Comparison of ENCODE assay signal across 1 cellular context in the genomic region with DNA sequence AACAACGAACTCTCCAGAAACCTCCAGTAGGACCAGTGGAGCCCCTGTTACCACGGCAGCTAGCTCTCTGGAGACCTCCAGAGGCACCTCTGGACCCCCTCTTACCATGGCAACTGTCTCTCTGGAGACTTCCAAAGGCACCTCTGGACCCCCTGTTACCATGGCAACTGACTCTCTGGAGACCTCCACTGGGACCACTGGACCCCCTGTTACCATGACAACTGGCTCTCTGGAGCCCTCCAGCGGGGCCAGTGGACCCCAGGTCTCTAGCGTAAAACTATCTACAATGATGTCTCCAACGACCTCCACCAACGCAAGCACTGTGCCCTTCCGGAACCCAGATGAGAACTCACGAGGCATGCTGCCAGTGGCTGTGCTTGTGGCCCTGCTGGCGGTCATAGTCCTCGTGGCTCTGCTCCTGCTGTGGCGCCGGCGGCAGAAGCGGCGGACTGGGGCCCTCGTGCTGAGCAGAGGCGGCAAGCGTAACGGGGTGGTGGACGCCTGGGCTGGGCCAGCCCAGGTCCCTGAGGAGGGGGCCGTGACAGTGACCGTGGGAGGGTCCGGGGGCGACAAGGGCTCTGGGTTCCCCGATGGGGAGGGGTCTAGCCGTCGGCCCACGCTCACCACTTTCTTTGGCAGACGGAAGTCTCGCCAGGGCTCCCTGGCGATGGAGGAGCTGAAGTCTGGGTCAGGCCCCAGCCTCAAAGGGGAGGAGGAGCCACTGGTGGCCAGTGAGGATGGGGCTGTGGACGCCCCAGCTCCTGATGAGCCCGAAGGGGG.
A peak's percentile ranks its signal among the peaks of the same experiment; 100 is the strongest.
TF ChIP-seq lines count a peak whose summit lies in the region.

No MANE protein-coding gene starts in this region.

TF ChIP-seq in K562, 482 proteins besides CTCF, POLR2A, EP300 and RAD21 (continued from another document and continues in another):
- TF ChIP-seq NFIC (IDR thresholded peaks at IDR 0.05) (no peak), NR4A1 (CRISPR knock-in tag; IDR thresholded peaks at IDR 0.05) (no peak), NR4A1 (tag; IDR thresholded peaks at IDR 0.05) (no peak), YY1 (IDR thresholded peaks at IDR 0.05; ENCODE audit: borderline replicate concordance in 1 of 3, control insufficient read depth in 1 of 3, extremely low read depth in 1 of 3, insufficient read depth in 3 of 3, insufficient read length in 1 of 3, insufficient replicate concordance in 2 of 3, low read depth in 1 of 3, low read length in 2 of 3) (peak in 1 of 3 experiments; percentile 27), TCF7 (IDR thresholded peaks at IDR 0.05; ENCODE audit: borderline replicate concordance) (no peak), RB1 (IDR thresholded peaks at IDR 0.05; ENCODE audit: low read depth) (peak; percentile 42; the same call in 1 of the 2 replicates), FIP1L1 (IDR thresholded peaks at IDR 0.05; ENCODE audit: low read depth, low read length, poor library complexity, severe bottlenecking) (peak; percentile 54), HEY1 (CRISPR knock-in tag; IDR thresholded peaks at IDR 0.05; ENCODE audit: borderline replicate concordance) (no peak), BHLHE40 (IDR thresholded peaks at IDR 0.05; ENCODE audit: low read length) (0 out of 2 replicates have a peak, but pooled peaks have one; percentile 6), RCOR1 (IDR thresholded peaks at IDR 0.05; ENCODE audit: borderline replicate concordance in 1 of 2, low read depth in 2 of 2, low read length in 2 of 2) (peak in 1 of 2 experiments; percentile 70; a peak in 1 of 4 replicates), RFX1 (IDR thresholded peaks at IDR 0.05) (peak; percentile 100), ZBTB12 (CRISPR knock-in tag; IDR thresholded peaks at IDR 0.05) (no peak), KDM5B (IDR thresholded peaks at IDR 0.05; ENCODE audit: insufficient replicate concordance, low read depth, low read length) (peak; percentile 14), HDAC1 (IDR thresholded peaks at IDR 0.05) (peak in 1 of 2 experiments; percentile 51; a peak in 1 of 4 replicates), NKRF (IDR thresholded peaks at IDR 0.05; ENCODE audit: borderline replicate concordance) (peak; percentile 76; the same call in 1 of the 2 replicates), ZBTB7A (IDR thresholded peaks at IDR 0.05; ENCODE audit: borderline replicate concordance, control insufficient read depth, low read depth, low read length) (peak; percentile 96), ZNF551 (CRISPR knock-in tag; IDR thresholded peaks at IDR 0.05) (no peak), HMGN3 (IDR thresholded peaks at IDR 0.05; ENCODE audit: borderline replicate concordance, extremely low read depth, insufficient read length, low read depth, low read length) (peak; percentile 18), DMBX1 (CRISPR knock-in tag; IDR thresholded peaks at IDR 0.05; ENCODE audit: borderline replicate concordance) (peak; percentile 20; the same call in 1 of the 2 replicates)
- TF ChIP-seq, protein P1, sequence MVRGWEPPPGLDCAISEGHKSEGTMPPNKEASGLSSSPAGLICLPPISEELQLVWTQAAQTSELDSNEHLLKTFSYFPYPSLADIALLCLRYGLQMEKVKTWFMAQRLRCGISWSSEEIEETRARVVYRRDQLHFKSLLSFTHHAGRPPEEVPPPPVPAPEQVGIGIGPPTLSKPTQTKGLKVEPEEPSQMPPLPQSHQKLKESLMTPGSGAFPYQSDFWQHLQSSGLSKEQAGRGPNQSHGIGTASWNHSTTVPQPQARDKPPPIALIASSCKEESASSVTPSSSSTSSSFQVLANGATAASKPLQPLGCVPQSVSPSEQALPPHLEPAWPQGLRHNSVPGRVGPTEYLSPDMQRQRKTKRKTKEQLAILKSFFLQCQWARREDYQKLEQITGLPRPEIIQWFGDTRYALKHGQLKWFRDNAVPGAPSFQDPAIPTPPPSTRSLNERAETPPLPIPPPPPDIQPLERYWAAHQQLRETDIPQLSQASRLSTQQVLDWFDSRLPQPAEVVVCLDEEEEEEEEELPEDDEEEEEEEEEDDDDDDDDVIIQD (CRISPR knock-in tag; IDR thresholded peaks at IDR 0.05): no peak
- TF ChIP-seq, protein P2, sequence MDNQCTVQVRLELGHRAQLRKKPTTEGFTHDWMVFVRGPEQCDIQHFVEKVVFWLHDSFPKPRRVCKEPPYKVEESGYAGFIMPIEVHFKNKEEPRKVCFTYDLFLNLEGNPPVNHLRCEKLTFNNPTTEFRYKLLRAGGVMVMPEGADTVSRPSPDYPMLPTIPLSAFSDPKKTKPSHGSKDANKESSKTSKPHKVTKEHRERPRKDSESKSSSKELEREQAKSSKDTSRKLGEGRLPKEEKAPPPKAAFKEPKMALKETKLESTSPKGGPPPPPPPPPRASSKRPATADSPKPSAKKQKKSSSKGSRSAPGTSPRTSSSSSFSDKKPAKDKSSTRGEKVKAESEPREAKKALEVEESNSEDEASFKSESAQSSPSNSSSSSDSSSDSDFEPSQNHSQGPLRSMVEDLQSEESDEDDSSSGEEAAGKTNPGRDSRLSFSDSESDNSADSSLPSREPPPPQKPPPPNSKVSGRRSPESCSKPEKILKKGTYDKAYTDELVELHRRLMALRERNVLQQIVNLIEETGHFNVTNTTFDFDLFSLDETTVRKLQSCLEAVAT (IDR thresholded peaks at IDR 0.05): no peak
- TF ChIP-seq, protein P3, sequence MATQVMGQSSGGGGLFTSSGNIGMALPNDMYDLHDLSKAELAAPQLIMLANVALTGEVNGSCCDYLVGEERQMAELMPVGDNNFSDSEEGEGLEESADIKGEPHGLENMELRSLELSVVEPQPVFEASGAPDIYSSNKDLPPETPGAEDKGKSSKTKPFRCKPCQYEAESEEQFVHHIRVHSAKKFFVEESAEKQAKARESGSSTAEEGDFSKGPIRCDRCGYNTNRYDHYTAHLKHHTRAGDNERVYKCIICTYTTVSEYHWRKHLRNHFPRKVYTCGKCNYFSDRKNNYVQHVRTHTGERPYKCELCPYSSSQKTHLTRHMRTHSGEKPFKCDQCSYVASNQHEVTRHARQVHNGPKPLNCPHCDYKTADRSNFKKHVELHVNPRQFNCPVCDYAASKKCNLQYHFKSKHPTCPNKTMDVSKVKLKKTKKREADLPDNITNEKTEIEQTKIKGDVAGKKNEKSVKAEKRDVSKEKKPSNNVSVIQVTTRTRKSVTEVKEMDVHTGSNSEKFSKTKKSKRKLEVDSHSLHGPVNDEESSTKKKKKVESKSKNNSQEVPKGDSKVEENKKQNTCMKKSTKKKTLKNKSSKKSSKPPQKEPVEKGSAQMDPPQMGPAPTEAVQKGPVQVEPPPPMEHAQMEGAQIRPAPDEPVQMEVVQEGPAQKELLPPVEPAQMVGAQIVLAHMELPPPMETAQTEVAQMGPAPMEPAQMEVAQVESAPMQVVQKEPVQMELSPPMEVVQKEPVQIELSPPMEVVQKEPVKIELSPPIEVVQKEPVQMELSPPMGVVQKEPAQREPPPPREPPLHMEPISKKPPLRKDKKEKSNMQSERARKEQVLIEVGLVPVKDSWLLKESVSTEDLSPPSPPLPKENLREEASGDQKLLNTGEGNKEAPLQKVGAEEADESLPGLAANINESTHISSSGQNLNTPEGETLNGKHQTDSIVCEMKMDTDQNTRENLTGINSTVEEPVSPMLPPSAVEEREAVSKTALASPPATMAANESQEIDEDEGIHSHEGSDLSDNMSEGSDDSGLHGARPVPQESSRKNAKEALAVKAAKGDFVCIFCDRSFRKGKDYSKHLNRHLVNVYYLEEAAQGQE (CRISPR knock-in tag; IDR thresholded peaks at IDR 0.05; ENCODE audit: low read depth): peak; percentile 20; the same call in 1 of the 2 replicates
- TF ChIP-seq, protein P4, sequence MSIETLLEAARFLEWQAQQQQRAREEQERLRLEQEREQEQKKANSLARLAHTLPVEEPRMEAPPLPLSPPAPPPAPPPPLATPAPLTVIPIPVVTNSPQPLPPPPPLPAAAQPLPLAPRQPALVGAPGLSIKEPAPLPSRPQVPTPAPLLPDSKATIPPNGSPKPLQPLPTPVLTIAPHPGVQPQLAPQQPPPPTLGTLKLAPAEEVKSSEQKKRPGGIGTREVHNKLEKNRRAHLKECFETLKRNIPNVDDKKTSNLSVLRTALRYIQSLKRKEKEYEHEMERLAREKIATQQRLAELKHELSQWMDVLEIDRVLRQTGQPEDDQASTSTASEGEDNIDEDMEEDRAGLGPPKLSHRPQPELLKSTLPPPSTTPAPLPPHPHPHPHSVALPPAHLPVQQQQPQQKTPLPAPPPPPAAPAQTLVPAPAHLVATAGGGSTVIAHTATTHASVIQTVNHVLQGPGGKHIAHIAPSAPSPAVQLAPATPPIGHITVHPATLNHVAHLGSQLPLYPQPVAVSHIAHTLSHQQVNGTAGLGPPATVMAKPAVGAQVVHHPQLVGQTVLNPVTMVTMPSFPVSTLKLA (conservative IDR thresholded peaks at IDR 0.05): peak; percentile 59 to 81; a peak in 3 of 4 replicates
- TF ChIP-seq, protein P5, sequence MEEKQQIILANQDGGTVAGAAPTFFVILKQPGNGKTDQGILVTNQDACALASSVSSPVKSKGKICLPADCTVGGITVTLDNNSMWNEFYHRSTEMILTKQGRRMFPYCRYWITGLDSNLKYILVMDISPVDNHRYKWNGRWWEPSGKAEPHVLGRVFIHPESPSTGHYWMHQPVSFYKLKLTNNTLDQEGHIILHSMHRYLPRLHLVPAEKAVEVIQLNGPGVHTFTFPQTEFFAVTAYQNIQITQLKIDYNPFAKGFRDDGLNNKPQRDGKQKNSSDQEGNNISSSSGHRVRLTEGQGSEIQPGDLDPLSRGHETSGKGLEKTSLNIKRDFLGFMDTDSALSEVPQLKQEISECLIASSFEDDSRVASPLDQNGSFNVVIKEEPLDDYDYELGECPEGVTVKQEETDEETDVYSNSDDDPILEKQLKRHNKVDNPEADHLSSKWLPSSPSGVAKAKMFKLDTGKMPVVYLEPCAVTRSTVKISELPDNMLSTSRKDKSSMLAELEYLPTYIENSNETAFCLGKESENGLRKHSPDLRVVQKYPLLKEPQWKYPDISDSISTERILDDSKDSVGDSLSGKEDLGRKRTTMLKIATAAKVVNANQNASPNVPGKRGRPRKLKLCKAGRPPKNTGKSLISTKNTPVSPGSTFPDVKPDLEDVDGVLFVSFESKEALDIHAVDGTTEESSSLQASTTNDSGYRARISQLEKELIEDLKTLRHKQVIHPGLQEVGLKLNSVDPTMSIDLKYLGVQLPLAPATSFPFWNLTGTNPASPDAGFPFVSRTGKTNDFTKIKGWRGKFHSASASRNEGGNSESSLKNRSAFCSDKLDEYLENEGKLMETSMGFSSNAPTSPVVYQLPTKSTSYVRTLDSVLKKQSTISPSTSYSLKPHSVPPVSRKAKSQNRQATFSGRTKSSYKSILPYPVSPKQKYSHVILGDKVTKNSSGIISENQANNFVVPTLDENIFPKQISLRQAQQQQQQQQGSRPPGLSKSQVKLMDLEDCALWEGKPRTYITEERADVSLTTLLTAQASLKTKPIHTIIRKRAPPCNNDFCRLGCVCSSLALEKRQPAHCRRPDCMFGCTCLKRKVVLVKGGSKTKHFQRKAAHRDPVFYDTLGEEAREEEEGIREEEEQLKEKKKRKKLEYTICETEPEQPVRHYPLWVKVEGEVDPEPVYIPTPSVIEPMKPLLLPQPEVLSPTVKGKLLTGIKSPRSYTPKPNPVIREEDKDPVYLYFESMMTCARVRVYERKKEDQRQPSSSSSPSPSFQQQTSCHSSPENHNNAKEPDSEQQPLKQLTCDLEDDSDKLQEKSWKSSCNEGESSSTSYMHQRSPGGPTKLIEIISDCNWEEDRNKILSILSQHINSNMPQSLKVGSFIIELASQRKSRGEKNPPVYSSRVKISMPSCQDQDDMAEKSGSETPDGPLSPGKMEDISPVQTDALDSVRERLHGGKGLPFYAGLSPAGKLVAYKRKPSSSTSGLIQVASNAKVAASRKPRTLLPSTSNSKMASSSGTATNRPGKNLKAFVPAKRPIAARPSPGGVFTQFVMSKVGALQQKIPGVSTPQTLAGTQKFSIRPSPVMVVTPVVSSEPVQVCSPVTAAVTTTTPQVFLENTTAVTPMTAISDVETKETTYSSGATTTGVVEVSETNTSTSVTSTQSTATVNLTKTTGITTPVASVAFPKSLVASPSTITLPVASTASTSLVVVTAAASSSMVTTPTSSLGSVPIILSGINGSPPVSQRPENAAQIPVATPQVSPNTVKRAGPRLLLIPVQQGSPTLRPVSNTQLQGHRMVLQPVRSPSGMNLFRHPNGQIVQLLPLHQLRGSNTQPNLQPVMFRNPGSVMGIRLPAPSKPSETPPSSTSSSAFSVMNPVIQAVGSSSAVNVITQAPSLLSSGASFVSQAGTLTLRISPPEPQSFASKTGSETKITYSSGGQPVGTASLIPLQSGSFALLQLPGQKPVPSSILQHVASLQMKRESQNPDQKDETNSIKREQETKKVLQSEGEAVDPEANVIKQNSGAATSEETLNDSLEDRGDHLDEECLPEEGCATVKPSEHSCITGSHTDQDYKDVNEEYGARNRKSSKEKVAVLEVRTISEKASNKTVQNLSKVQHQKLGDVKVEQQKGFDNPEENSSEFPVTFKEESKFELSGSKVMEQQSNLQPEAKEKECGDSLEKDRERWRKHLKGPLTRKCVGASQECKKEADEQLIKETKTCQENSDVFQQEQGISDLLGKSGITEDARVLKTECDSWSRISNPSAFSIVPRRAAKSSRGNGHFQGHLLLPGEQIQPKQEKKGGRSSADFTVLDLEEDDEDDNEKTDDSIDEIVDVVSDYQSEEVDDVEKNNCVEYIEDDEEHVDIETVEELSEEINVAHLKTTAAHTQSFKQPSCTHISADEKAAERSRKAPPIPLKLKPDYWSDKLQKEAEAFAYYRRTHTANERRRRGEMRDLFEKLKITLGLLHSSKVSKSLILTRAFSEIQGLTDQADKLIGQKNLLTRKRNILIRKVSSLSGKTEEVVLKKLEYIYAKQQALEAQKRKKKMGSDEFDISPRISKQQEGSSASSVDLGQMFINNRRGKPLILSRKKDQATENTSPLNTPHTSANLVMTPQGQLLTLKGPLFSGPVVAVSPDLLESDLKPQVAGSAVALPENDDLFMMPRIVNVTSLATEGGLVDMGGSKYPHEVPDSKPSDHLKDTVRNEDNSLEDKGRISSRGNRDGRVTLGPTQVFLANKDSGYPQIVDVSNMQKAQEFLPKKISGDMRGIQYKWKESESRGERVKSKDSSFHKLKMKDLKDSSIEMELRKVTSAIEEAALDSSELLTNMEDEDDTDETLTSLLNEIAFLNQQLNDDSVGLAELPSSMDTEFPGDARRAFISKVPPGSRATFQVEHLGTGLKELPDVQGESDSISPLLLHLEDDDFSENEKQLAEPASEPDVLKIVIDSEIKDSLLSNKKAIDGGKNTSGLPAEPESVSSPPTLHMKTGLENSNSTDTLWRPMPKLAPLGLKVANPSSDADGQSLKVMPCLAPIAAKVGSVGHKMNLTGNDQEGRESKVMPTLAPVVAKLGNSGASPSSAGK (IDR thresholded peaks at IDR 0.05): peak; percentile 89
